In the genomic region with DNA sequence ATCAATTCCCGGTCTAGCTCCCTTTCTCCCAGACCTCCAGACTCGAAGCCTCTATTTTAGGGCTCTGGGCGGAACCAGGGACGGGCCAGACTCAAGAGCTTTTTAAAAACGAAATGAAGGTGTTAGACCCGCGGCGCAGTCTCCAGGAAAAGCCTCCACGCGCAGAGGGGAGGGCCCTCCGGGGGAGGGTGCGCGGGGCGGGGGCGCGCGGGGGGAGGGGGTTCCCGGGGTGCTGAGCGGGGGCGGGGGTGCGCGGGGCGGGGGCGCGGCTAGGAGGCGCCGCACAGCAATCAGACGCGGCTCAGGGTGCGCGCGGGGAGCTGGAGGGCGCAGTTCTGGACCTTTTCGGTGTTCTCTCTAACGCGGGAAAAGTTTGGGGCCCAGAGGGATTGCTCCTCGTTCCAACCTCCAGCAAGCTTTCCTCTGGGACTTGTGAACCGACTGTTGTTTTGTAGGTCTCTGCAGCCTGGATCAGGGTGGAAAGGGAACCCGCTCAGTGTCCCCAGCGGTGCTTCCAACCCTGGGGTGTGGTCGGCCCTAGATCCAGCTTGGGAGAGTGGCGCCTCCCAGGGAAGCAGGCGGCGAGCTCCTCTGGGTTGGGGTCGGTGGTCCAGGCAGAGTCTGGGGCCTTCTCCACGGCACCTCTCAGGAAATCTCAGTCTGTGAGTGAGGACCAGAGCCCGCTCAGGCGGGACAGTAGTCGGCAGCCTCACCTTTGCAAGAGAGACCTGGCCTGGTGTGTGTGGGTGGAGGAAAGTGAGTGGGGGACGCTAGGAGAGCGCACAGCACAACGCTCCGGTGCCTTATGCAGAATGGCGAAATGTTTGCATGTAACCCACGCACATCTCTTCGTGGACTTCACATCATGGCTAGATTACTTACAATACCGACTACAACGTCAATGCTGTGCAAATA, we compare ENCODE assay signal across 8 cellular contexts. TPM values are rescaled to one million over a fixed set of nuclear protein-coding genes. Genes with fewer than 3 reads are reported as not detected.
DNase-seq lines count a peak whose midpoint lies in the region; FAIRE-seq and TF ChIP-seq lines count a peak whose summit lies in the region.

No MANE protein-coding gene starts in this region.

- no peak overlapping the region for H3K23ac ChIP-seq in H1 (ENCODE audit: insufficient read length)

- 21% methylated on average over 32 of the region's 58 CpGs; no CpG with 5 or more reads in 1 of the 2 experiments for WGBS in H1 (ENCODE audit: extremely low coverage in 1 of 2, insufficient coverage in 1 of 2, insufficient read length in 1 of 2, insufficient replicate concordance in 2 of 2, low coverage in 1 of 2, low lambda C conversion rate in 2 of 2, missing lambda C conversion rate in 1 of 2), 2 experiments

- H3K18ac ChIP-seq in H1 (ENCODE audit: extremely low read depth, low read length) = peak overlapping the region; percentile 87

- no peak overlapping the region for H2BK120ac ChIP-seq in H1 (replicated peaks; ENCODE audit: low read depth, low read length)

- no peaks in the 10 kb centered on the region for H3F3A ChIP-seq in neural cell (ENCODE audit: insufficient read depth, low read length, poor library complexity, severe bottlenecking)

- H2BK12ac ChIP-seq in H1 (ENCODE audit: low read depth, low read length) = peak overlapping the region; percentile 5; the same call in 1 of the 2 replicates

- no peak for TF ChIP-seq POLR2A in H1 (IDR thresholded peaks at IDR 0.05; ENCODE audit: control extremely low read depth in 1 of 2, low read depth in 2 of 2, low read length in 2 of 2)

- 0 out of 2 replicates have a peak overlapping the region, but pooled peaks have one; percentile 45 for H4K8ac ChIP-seq in H1 (ENCODE audit: extremely low read depth, insufficient read depth, low read length)

- H3K14ac ChIP-seq in H1 (ENCODE audit: insufficient read length) = peak overlapping the region; percentile 74

- H3K56ac ChIP-seq in H1 (replicated peaks; ENCODE audit: insufficient read length, low read depth, low read length) = no peak overlapping the region

- no peak overlapping the region for H2BK5ac ChIP-seq in H1 (ENCODE audit: low read depth, low read length)

- H3K4me1 ChIP-seq in H1 (replicated peaks in 1 of 4; ENCODE audit: control insufficient read depth in 3 of 4, insufficient read depth in 4 of 4, low read length in 3 of 4) (peaks cover 6 to 14% (median 8%) of the 10 kb centered on the region in 4 experiments), SJCRH30 (no peaks in the 10 kb centered on the region)

- no peaks in the 10 kb centered on the region for H3K9me3 ChIP-seq in H1 (ENCODE audit: insufficient read depth in 2 of 2, low read depth in 1 of 2, low read length in 1 of 2)
- H3K9me3 ChIP-seq in neural cell (ENCODE audit: low read length) = no peaks in the 10 kb centered on the region
- H3K9me3 ChIP-seq in SJCRH30 (replicated peaks) = no peaks in the 10 kb centered on the region

- H3K36me3 ChIP-seq in H1 (ENCODE audit: control insufficient read depth in 2 of 4, insufficient read depth in 4 of 4, low read length in 3 of 4) (no peaks in the 10 kb centered on the region), neural cell (ENCODE audit: insufficient read depth, low read length) (no peaks in the 10 kb centered on the region), SJCRH30 (no peaks in the 10 kb centered on the region)

- H3K79me1 ChIP-seq in H1 (ENCODE audit: low read depth, low read length) = no peaks in the 10 kb centered on the region

- H2BK20ac ChIP-seq in H1 (ENCODE audit: low read length) = 0 out of 2 replicates have a peak overlapping the region, but pooled peaks have one; percentile 21

- peak; percentile 13 for DNase-seq in stimulated activated CD4-positive, alpha-beta T cell treated with anti-CD3 and anti-CD28 coated beads, Interleukin-4, amount 100 ng/mL, for 1 hour
- no peak for DNase-seq in stimulated activated CD4-positive, alpha-beta T cell treated with anti-CD3 and anti-CD28 coated beads, Interleukin-12 subunit alpha, Interleukin-12 subunit beta, amount 100 ng/mL, for 4 hours
- DNase-seq in H1 (ENCODE audit: low read depth in 1 of 2, low spot score in 2 of 2) (peak in 1 of 2 experiments; percentile 58), ureter (ENCODE audit: low spot score) (no peak), AG08395 (ENCODE audit: low spot score) (no peak), SJCRH30 (no peak), NK-92 (lab: John Stamatoyannopoulos, UW; ENCODE audit: unreplicated experiment) (no peak)

- H2AFZ ChIP-seq in H1 (ENCODE audit: low read length) (peak overlapping the region; percentile 97), neural cell (ENCODE audit: low read depth, low read length) (no peak overlapping the region)

- CTCF ChIA-PET in H1 (lab: Charles Lee; ENCODE audit: partially characterized antibody) = interaction anchor here (0.8 to 2.2 kb wide), 5 partner anchors 9 to 339 kb away, joined by 3 to 5 read pairs (median 4); no protein-coding TSS in a partner anchor

- no peak overlapping the region for H2AK5ac ChIP-seq in H1 (ENCODE audit: low read depth, low read length)

- H3K27me3 ChIP-seq in H1 (replicated peaks in 1 of 4; ENCODE audit: control insufficient read depth in 3 of 4, extremely low read depth in 1 of 4, insufficient read depth in 3 of 4, low read length in 3 of 4) = peaks cover 5 to 31% (median 24%) of the 10 kb centered on the region in 4 experiments
- H3K27me3 ChIP-seq in neural cell (ENCODE audit: insufficient read depth, low read depth, low read length) = peaks cover 44% of the 10 kb centered on the region
- no peaks in the 10 kb centered on the region for H3K27me3 ChIP-seq in SJCRH30

- H4K91ac ChIP-seq in H1 (replicated peaks; ENCODE audit: insufficient read length, low read length) = no peak overlapping the region

- TF ChIP-seq EP300 in H1 (IDR thresholded peaks at IDR 0.05; ENCODE audit: borderline replicate concordance in 1 of 2, low read depth in 2 of 2, low read length in 2 of 2) = no peak
- TF ChIP-seq EP300 in neural cell (conservative IDR thresholded peaks at IDR 0.05; ENCODE audit: poor library complexity, severe bottlenecking) = no peak

- peak overlapping the region; percentile 40 for H3K4ac ChIP-seq in H1 (replicated peaks; ENCODE audit: insufficient read length, low read depth, low read length)

- no peak overlapping the region for H4K5ac ChIP-seq in H1 (ENCODE audit: insufficient read length, low read depth, low read length)

- no peak for FAIRE-seq in H1 (lab: Jason Lieb, UNC)

- POLR2A ChIA-PET in H1 (lab: Charles Lee; ENCODE audit: partially characterized antibody) = interaction anchor here (0.6 to 5.1 kb wide), 12 partner anchors 8 to 342 kb away, joined by 3 to 27 read pairs (median 3); a partner anchor contains a TSS

- H3K9ac ChIP-seq in H1 (replicated peaks in 1 of 4; ENCODE audit: extremely low read depth in 1 of 4, low read depth in 3 of 4, low read length in 3 of 4) = peak overlapping the region in 3 of 4 experiments; percentile 13 to 88 (median 29); a peak in 4 of 7 replicates
- no peak overlapping the region for H3K9ac ChIP-seq in neural cell (ENCODE audit: low read length)

- H3K4me3 ChIP-seq in H1 (ENCODE audit: extremely low read depth in 1 of 4, insufficient read depth in 2 of 4, low read depth in 3 of 4, low read length in 4 of 4) (peak overlapping the region; percentile 51 to 74 (median 64)), neural cell (ENCODE audit: low read length) (peak overlapping the region; percentile 47), SJCRH30 (no peak overlapping the region)

- TF ChIP-seq RAD21 in H1 (IDR thresholded peaks at IDR 0.05 in 1 of 2, conservative IDR thresholded peaks at IDR 0.05 in 1 of 2; ENCODE audit: low read depth in 2 of 2, low read length in 2 of 2) = no peak
- no peak for TF ChIP-seq RAD21 in neural cell (conservative IDR thresholded peaks at IDR 0.05)

- peaks cover 9% of the 10 kb centered on the region; the same call in 1 of the 2 replicates for H3K23me2 ChIP-seq in H1 (ENCODE audit: low read depth, low read length)

- H4K20me1 ChIP-seq in H1 (replicated peaks in 1 of 2; ENCODE audit: control insufficient read depth in 1 of 2, insufficient read depth in 2 of 2, low read length in 2 of 2) (no peaks in the 10 kb centered on the region), neural cell (ENCODE audit: insufficient read depth) (no peaks in the 10 kb centered on the region)

- H3K79me2 ChIP-seq in H1 (ENCODE audit: control insufficient read depth in 1 of 2, insufficient read depth in 2 of 2, low read length in 2 of 2) (no peaks in the 10 kb centered on the region), neural cell (replicated peaks; ENCODE audit: insufficient read depth, low read length) (no peaks in the 10 kb centered on the region)

- peak overlapping the region; percentile 73 to 92 for H3K4me2 ChIP-seq in H1 (ENCODE audit: insufficient read depth in 1 of 2, low read depth in 2 of 2, low read length in 2 of 2)
- no peak overlapping the region for H3K4me2 ChIP-seq in neural cell (ENCODE audit: low read length)

- no peak overlapping the region for H2BK15ac ChIP-seq in H1 (ENCODE audit: low read length)

- TF ChIP-seq CTCF in H1 (IDR thresholded peaks at IDR 0.05; ENCODE audit: control extremely low read depth in 1 of 3, insufficient read depth in 1 of 3, low read depth in 1 of 3, low read length in 3 of 3) (no peak), neural cell (IDR thresholded peaks at IDR 0.05; ENCODE audit: poor library complexity, severe bottlenecking) (no peak)

- no peaks in the 10 kb centered on the region for H3K9me2 ChIP-seq in neural cell (ENCODE audit: insufficient read depth, low read length)

- no peak overlapping the region for H3K27ac ChIP-seq in H1 (ENCODE audit: low read depth, low read length)
- H3K27ac ChIP-seq in neural cell (ENCODE audit: low read length) = no peak overlapping the region
- H3K27ac ChIP-seq in SJCRH30 = no peak overlapping the region

RNA-seq across cellular contexts. Expression of a gene that starts 2.0 kb away (rescaled TPM):
- total RNA-seq in H1 (2021; fragmentation: NEBNext Ultra II Directional; extraction: Animal tissue kit (Norgen Biotek cat#: 25700)) = 0.91 and 1.4 TPM in 2 replicates
- polyA plus RNA-seq in H1 (2011; rRNA removed) (4.8 and 15.3 TPM in 2 replicates), neural cell (not detected in 2 replicates)
- polyA plus RNA-seq in H1 (2011; cell fraction: cytosol; rRNA removed) = 4.2 TPM
- 13.1 TPM for polyA plus RNA-seq in H1 (2011; cell fraction: nucleus; rRNA removed)
- 5.3 to 7.0 TPM (median 6.1 TPM) in 4 replicates for polyA plus RNA-seq in H1 (2012, experiment 1 of 2)
- polyA plus RNA-seq in H1 (2012, experiment 2 of 2) = 4.5 TPM
- 11.1 TPM for polyA plus RNA-seq in H1 (2013, experiment 1 of 2)
- 8.3 TPM for polyA plus RNA-seq in H1 (2013, experiment 2 of 2)
- 0.88 and 2.4 TPM in 2 replicates for polyA minus RNA-seq in H1 (2011; rRNA and poly(A)+ RNA removed)
- not detected for polyA minus RNA-seq in H1 (2011; cell fraction: cytosol; rRNA and poly(A)+ RNA removed)
- polyA minus RNA-seq in H1 (2011; cell fraction: nucleus; rRNA and poly(A)+ RNA removed) = not detected
- polyA minus RNA-seq in neural cell = not detected in 2 replicates
- total RNA-seq in ureter = not detected
- not detected in 2 replicates for total RNA-seq in SJCRH30 (2014; rRNA removed; shearing (Covaris generic))

RNA-seq across cellular contexts. Expression of a gene that starts 21.5 kb away (rescaled TPM):
- total RNA-seq in H1 (2021; fragmentation: NEBNext Ultra II Directional; extraction: Animal tissue kit (Norgen Biotek cat#: 25700)) = 20.3 and 22.5 TPM in 2 replicates
- polyA plus RNA-seq in H1 (2011; rRNA removed) = 33.7 and 53.0 TPM in 2 replicates
- 34.5 TPM for polyA plus RNA-seq in H1 (2011; cell fraction: cytosol; rRNA removed)
- 88.5 TPM for polyA plus RNA-seq in H1 (2011; cell fraction: nucleus; rRNA removed)
- polyA plus RNA-seq in H1 (2012, experiment 1 of 2) = 19.4 to 40.1 TPM (median 32.8 TPM) in 4 replicates
- polyA plus RNA-seq in H1 (2012, experiment 2 of 2) = 28.2 TPM
- polyA plus RNA-seq in H1 (2013, experiment 1 of 2) = 32.5 TPM
- 34.6 TPM for polyA plus RNA-seq in H1 (2013, experiment 2 of 2)
- 27.5 and 40.1 TPM in 2 replicates for polyA minus RNA-seq in H1 (2011; rRNA and poly(A)+ RNA removed)
- 16.2 TPM for polyA minus RNA-seq in H1 (2011; cell fraction: cytosol; rRNA and poly(A)+ RNA removed)
- polyA minus RNA-seq in H1 (2011; cell fraction: nucleus; rRNA and poly(A)+ RNA removed) = 41.8 TPM
- 108 and 132 TPM in 2 replicates for polyA plus RNA-seq in neural cell
- 53.3 and 62.3 TPM in 2 replicates for polyA minus RNA-seq in neural cell
- total RNA-seq in ureter = 85.6 TPM
- 20.8 and 21.0 TPM in 2 replicates for total RNA-seq in SJCRH30 (2014; rRNA removed; shearing (Covaris generic))

RNA-seq across cellular contexts. Expression of a gene that starts 46.7 kb away (rescaled TPM):
- total RNA-seq in H1 (2021; fragmentation: NEBNext Ultra II Directional; extraction: Animal tissue kit (Norgen Biotek cat#: 25700)) = 0.56 and 1.1 TPM in 2 replicates
- polyA plus RNA-seq in H1 (2011; rRNA removed) (4.1 and 4.4 TPM in 2 replicates), neural cell (not detected in 2 replicates)
- polyA plus RNA-seq in H1 (2011; cell fraction: cytosol; rRNA removed) = 2.4 TPM
- polyA plus RNA-seq in H1 (2011; cell fraction: nucleus; rRNA removed) = 5.1 TPM
- 3.1 to 5.5 TPM (median 4.1 TPM) in 4 replicates for polyA plus RNA-seq in H1 (2012, experiment 1 of 2)
- polyA plus RNA-seq in H1 (2012, experiment 2 of 2) = 2.7 TPM
- 1.0 TPM for polyA plus RNA-seq in H1 (2013, experiment 1 of 2)
- 0.77 TPM for polyA plus RNA-seq in H1 (2013, experiment 2 of 2)
- polyA minus RNA-seq in H1 (2011; rRNA and poly(A)+ RNA removed) = 1.4 and 1.8 TPM in 2 replicates
- polyA minus RNA-seq in H1 (2011; cell fraction: cytosol; rRNA and poly(A)+ RNA removed) = 0.81 TPM
- 5.9 TPM for polyA minus RNA-seq in H1 (2011; cell fraction: nucleus; rRNA and poly(A)+ RNA removed)
- polyA minus RNA-seq in neural cell = not detected in 2 replicates
- not detected for total RNA-seq in ureter
- 0.04 TPM in 1 of 2 replicates, not detected in the other for total RNA-seq in SJCRH30 (2014; rRNA removed; shearing (Covaris generic))

RNA-seq across cellular contexts. Expression of a gene that starts 57.7 kb away (rescaled TPM):
- total RNA-seq in H1 (2021; fragmentation: NEBNext Ultra II Directional; extraction: Animal tissue kit (Norgen Biotek cat#: 25700)) = 5.8 and 7.0 TPM in 2 replicates
- polyA plus RNA-seq in H1 (2011; rRNA removed) (4.8 and 5.6 TPM in 2 replicates), neural cell (0.38 and 2.5 TPM in 2 replicates)
- polyA plus RNA-seq in H1 (2011; cell fraction: cytosol; rRNA removed) = 2.8 TPM
- 5.2 TPM for polyA plus RNA-seq in H1 (2011; cell fraction: nucleus; rRNA removed)
- 3.1 to 6.8 TPM (median 6.4 TPM) in 4 replicates for polyA plus RNA-seq in H1 (2012, experiment 1 of 2)
- 6.7 TPM for polyA plus RNA-seq in H1 (2012, experiment 2 of 2)
- 5.6 TPM for polyA plus RNA-seq in H1 (2013, experiment 1 of 2)
- 5.3 TPM for polyA plus RNA-seq in H1 (2013, experiment 2 of 2)
- polyA minus RNA-seq in H1 (2011; rRNA and poly(A)+ RNA removed) = 1.4 and 3.4 TPM in 2 replicates
- 4.8 TPM for polyA minus RNA-seq in H1 (2011; cell fraction: cytosol; rRNA and poly(A)+ RNA removed)
- 5.4 TPM for polyA minus RNA-seq in H1 (2011; cell fraction: nucleus; rRNA and poly(A)+ RNA removed)
- polyA minus RNA-seq in neural cell = under 0.01 and 0.23 TPM in 2 replicates
- 97.0 TPM for total RNA-seq in ureter
- total RNA-seq in SJCRH30 (2014; rRNA removed; shearing (Covaris generic)) = 12.9 and 13.1 TPM in 2 replicates
